Comparison of ENCODE assay signal across 1 cellular context in genomic region chr1:178954937-178955336, GRCh38.
TF ChIP-seq lines count a peak whose summit lies in the region.

No MANE protein-coding gene starts in this region.

TF ChIP-seq in IMR-90, 13 proteins besides CTCF, POLR2A, EP300 and RAD21:
- TF ChIP-seq CEBPB (IDR thresholded peaks at IDR 0.05; ENCODE audit: low read depth, low read length) = no peak
- TF ChIP-seq MXI1 (IDR thresholded peaks at IDR 0.05; ENCODE audit: borderline replicate concordance, low read depth, low read length) = no peak
- no peak for TF ChIP-seq MAFK (IDR thresholded peaks at IDR 0.05; ENCODE audit: low read depth, low read length)
- no peak for TF ChIP-seq RFX5 (IDR thresholded peaks at IDR 0.05; ENCODE audit: low read depth, low read length)
- TF ChIP-seq SMC3 (IDR thresholded peaks at IDR 0.05; ENCODE audit: low read depth, low read length) = no peak
- no peak for TF ChIP-seq FOS (IDR thresholded peaks at IDR 0.05; ENCODE audit: low read depth, low read length)
- no peak for TF ChIP-seq NFE2L2 (IDR thresholded peaks at IDR 0.05; ENCODE audit: low read depth, low read length)
- TF ChIP-seq RCOR1 (IDR thresholded peaks at IDR 0.05; ENCODE audit: insufficient replicate concordance, low read length) = no peak
